In the genomic region with DNA sequence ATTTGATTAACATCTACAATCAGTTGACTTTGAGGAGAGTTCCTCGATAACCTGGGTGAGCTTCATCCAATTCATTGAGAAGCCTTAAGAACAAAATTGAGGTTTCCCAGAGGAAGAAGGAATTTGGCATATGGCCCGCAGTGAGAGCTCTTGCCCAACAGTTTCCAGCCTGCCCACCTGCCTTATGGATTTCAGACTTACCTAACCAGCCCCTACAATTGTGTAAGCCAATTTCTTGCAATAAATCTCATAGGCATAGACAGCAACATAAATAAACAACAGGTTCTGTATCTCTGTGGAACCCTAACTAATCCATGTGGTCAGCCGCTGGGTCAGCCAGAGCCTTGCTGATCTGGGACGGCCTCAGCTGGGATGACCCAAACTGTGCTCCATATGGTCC, we compare ENCODE assay signal across 22 cellular contexts.
A peak's percentile ranks its signal among the peaks of the same experiment; 100 is the strongest.
DNase-seq lines count a peak whose midpoint lies in the region; ATAC-seq and TF ChIP-seq lines count a peak whose summit lies in the region.
"Had no signal": no experiment of that assay in that cellular context is flagged by ENCODE, and none has a peak within 500 bp of the region (broad histone marks: within the 10 kb centered on the region; RNA-seq: fewer than 3 reads in every experiment).

No MANE protein-coding gene starts in this region.

- no peak overlapping the region for H2AFZ ChIP-seq in mammary epithelial cell (ENCODE audit: low read depth, low read length)

- H3K36me3 Mint-ChIP-seq in MCF 10A (ENCODE audit: insufficient read depth, unreplicated experiment) (no peaks in the 10 kb centered on the region), CD14-positive monocyte (no peaks in the 10 kb centered on the region)

- H3K27me3 Mint-ChIP-seq in MCF 10A (ENCODE audit: insufficient read depth, unreplicated experiment) (peaks cover 11% of the 10 kb centered on the region), CD14-positive monocyte (ENCODE audit: low read depth in 3 of 3) (peaks cover 0 to 4% (median 0%) of the 10 kb centered on the region in 3 donors)
- H3K27me3 Mint-ChIP-seq: CD4-positive, alpha-beta T cell had no signal

- intact Hi-C loops in MCF 10A (cut with micrococcal nuclease): no loop called here
- intact Hi-C loops in mammary epithelial cell (cut with micrococcal nuclease): no loop called here
- intact Hi-C loops in CD14-positive monocyte (cut with micrococcal nuclease): no loop called here

- POLR2A ChIA-PET in MCF 10A (lab: Yijun Ruan, JAX): no interaction called here

- H3K36me3 ChIP-seq in mammary epithelial cell (ENCODE audit: insufficient read depth, low read length): no peaks in the 10 kb centered on the region
- H3K36me3 ChIP-seq: BE2C, Peyer's patch, SJSA1 had no signal

- in situ Hi-C loops in mammary epithelial cell (cut with MboI; ENCODE audit: low sequenced_read_pairs in 2 of 2): no loop called here

- DNase-seq in MCF 10A (ENCODE audit: unreplicated experiment) (peak; percentile 79), mammary epithelial cell (no peak), choroid plexus epithelial cell (ENCODE audit: low read depth) (peak; percentile 12), iris pigment epithelial cell (ENCODE audit: low read depth) (peak; percentile 14), NCI-H2227 treated with DMSO at 0.1 percent for 48 hours (lab: John Stamatoyannopoulos, UW) (no peak), CD14-positive monocyte (ENCODE audit: low spot score) (no peak)
- no peak for DNase-seq in activated T-cell treated with anti-CD3 and anti-CD28 coated beads, Interleukin-2, amount 50 U/mL, for 48 hours
- DNase-seq: BE2C; Caco-2; CD4-positive, alpha-beta T cell; GF-D8; GOT3; KG1; NCI-H1417; NCI-H187 treated with DMSO at 0.1 percent for 48 hours; NCI-H345; NCI-H524 treated with DMSO at 0.1 percent for 48 hours; Peyer's patch had no signal

- H4K20me1 ChIP-seq in mammary epithelial cell (ENCODE audit: insufficient read depth, low read length): no peaks in the 10 kb centered on the region

- no peaks in the 10 kb centered on the region for H3K9me3 ChIP-seq in mammary epithelial cell (replicated peaks; ENCODE audit: insufficient read depth, low read length)
- H3K9me3 ChIP-seq: BE2C, Caco-2, Peyer's patch, SJSA1 had no signal

- CTCF ChIA-PET in MCF 10A (lab: Yijun Ruan, JAX): no interaction called here
- CTCF ChIA-PET in mammary epithelial cell (lab: Charles Lee; ENCODE audit: low non-redundant PET): no interaction called here

- no peaks in the 10 kb centered on the region for H3K27me3 ChIP-seq in mammary epithelial cell (ENCODE audit: insufficient read depth, low read length)
- H3K27me3 ChIP-seq: BE2C, Peyer's patch, SJSA1 had no signal

- H3K4me1 Mint-ChIP-seq in MCF 10A (ENCODE audit: insufficient read depth, unreplicated experiment) (peaks cover 12% of the 10 kb centered on the region), CD14-positive monocyte (peaks cover 40% of the 10 kb centered on the region)

- no peak overlapping the region for H3K4me2 ChIP-seq in mammary epithelial cell (ENCODE audit: insufficient read depth, low read depth, low read length)

- H3K27ac Mint-ChIP-seq in MCF 10A (ENCODE audit: low read depth, unreplicated experiment): no peak overlapping the region
- no peak overlapping the region for H3K27ac Mint-ChIP-seq in CD14-positive monocyte

- no peak overlapping the region for H3K4me3 Mint-ChIP-seq in MCF 10A (ENCODE audit: unreplicated experiment)
- H3K4me3 Mint-ChIP-seq in CD14-positive monocyte: no peak overlapping the region
- H3K4me3 Mint-ChIP-seq: CD4-positive, alpha-beta T cell had no signal

- H3K9me3 Mint-ChIP-seq in MCF 10A (ENCODE audit: unreplicated experiment): no peaks in the 10 kb centered on the region
- peaks cover 0 to 5% (median 4%) of the 10 kb centered on the region in 7 donors for H3K9me3 Mint-ChIP-seq in CD14-positive monocyte

- WGBS in mammary epithelial cell (ENCODE audit: low coverage, missing lambda C conversion rate): 44% methylated on average over 4 of the region's 4 CpGs

- BruUV-seq in MCF 10A (replicated peaks; lab: Mats Ljungman, UMichigan) (no TSS peak), mammary epithelial cell (replicated peaks; lab: Mats Ljungman, UMichigan) (no TSS peak)

- H3K27ac ChIP-seq in mammary epithelial cell (ENCODE audit: insufficient read depth, low read depth, low read length): no peak overlapping the region
- H3K27ac ChIP-seq: Peyer's patch, SJSA1 had no signal

- no peak overlapping the region for H3K9ac ChIP-seq in mammary epithelial cell (ENCODE audit: insufficient read depth, low read length)

- dilution Hi-C loops in mammary epithelial cell (cut with HindIII; ENCODE audit: low sequenced_read_pairs): no loop called here

- no peaks in the 10 kb centered on the region for H3K79me2 ChIP-seq in mammary epithelial cell (ENCODE audit: insufficient read depth, low read length)

- H3K4me1 ChIP-seq in mammary epithelial cell (ENCODE audit: insufficient read depth, low read length): no peaks in the 10 kb centered on the region
- H3K4me1 ChIP-seq: BE2C, Caco-2, Peyer's patch had no signal

- TF ChIP-seq CTCF in MCF 10A (IDR thresholded peaks at IDR 0.05; ENCODE audit: unreplicated experiment) (no peak), mammary epithelial cell (conservative IDR thresholded peaks at IDR 0.05 in 1 of 2, IDR thresholded peaks at IDR 0.05 in 1 of 2; ENCODE audit: extremely low read depth in 1 of 2, insufficient read depth in 1 of 2, low read depth in 1 of 2, low read length in 2 of 2) (no peak), choroid plexus epithelial cell (conservative IDR thresholded peaks at IDR 0.05; ENCODE audit: low read depth, low read length) (no peak), CD14-positive monocyte (IDR thresholded peaks at IDR 0.05) (no peak)

- no peak for ATAC-seq in HG02759 (IDR thresholded peaks at IDR 0.05; ENCODE audit: unreplicated experiment)
- ATAC-seq: GM12878, HepG2 had no signal

- H3K4me3 ChIP-seq in mammary epithelial cell (replicated peaks in 1 of 3; ENCODE audit: insufficient read depth in 1 of 3, low read depth in 2 of 3, low read length in 3 of 3) (no peak overlapping the region), choroid plexus epithelial cell (ENCODE audit: low read depth, low read length) (no peak overlapping the region)
- H3K4me3 ChIP-seq: GM12878, Peyer's patch, SJSA1 had no signal

Comparison
In these comparisons a context has a peak if more than half of its experiments do, and no peak if none do; other contexts are left out.
1. DNase-seq: peak in MCF 10A (single experiment), choroid plexus epithelial cell (single experiment) and iris pigment epithelial cell (single experiment); none in mammary epithelial cell (single experiment), NCI-H2227 treated with DMSO at 0.1 percent for 48 hours (single experiment), activated T-cell treated with anti-CD3 and anti-CD28 coated beads, Interleukin-2, amount 50 U/mL, for 48 hours (0 of 2) and CD14-positive monocyte (single experiment).